In genomic region chr4:124696182-124696581, GRCh38 we compare ENCODE assay signal across 9 cellular contexts.
"Had no signal": no experiment of that assay in that cellular context is flagged by ENCODE, and none has a peak within 500 bp of the region (broad histone marks: within the 10 kb centered on the region; RNA-seq: fewer than 3 reads in every experiment).

No MANE protein-coding gene starts in this region.

- H3K9ac ChIP-seq: GM23248 had no signal

- ATAC-seq: GM23338, HCT116 had no signal

- H3K27ac Mint-ChIP-seq: GM23338, HFFc6 had no signal

- H3K4me3 Mint-ChIP-seq: GM23338, H9, HFFc6 had no signal

- H3K4me3 ChIP-seq: GM23248, GM23338, HAP-1 had no signal

- H3K4me1 ChIP-seq: HAP-1 had no signal

- DNase-seq: GM23248, GOT3, H7, H9, HCEC 1CT, HFFc6 had no signal

- H3K27ac ChIP-seq: GM23248 had no signal
